8 cellular contexts compared by ENCODE assay signal in the genomic region with DNA sequence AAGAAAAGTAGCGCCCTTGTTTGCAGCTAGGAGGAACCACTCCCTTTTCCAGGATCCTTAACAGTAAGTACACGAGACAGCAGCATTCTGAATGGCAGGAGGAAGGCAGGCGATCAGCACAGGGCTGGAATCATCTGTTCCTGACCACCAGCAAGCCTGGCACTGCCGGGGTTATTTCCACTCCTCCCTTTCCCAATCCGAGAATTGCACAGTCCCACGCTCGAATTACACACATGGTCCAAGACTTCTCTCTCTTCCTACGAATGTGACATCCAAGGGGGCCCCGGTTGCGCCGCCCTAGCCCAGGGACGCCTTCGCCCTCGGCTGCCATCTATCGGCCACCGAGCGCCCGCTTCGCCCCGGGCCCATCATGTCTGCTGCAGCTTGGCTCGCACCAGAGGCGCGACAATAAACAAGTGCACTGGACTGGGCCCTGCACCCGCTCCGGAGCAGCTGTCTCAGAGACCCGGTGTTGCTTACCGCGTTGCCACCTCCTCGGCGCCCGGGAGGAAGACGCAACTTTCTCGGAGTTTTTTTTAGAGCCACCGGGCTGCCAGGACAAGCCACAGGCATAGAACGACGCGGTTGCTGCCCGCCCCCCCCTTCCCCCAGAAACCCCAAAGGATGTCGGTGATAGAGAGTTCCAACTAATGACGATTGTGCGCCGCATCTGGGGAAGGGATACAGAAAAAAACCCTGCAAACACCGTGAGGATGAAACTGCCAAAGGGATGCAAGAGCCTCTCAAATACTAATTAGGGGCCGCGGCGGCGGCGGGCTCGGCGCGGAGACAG. TPM values are rescaled to one million over a fixed set of nuclear protein-coding genes. Genes with fewer than 3 reads are reported as not detected.
DNase-seq lines count a peak whose midpoint lies in the region; ATAC-seq and TF ChIP-seq lines count a peak whose summit lies in the region.

A gene with protein sequence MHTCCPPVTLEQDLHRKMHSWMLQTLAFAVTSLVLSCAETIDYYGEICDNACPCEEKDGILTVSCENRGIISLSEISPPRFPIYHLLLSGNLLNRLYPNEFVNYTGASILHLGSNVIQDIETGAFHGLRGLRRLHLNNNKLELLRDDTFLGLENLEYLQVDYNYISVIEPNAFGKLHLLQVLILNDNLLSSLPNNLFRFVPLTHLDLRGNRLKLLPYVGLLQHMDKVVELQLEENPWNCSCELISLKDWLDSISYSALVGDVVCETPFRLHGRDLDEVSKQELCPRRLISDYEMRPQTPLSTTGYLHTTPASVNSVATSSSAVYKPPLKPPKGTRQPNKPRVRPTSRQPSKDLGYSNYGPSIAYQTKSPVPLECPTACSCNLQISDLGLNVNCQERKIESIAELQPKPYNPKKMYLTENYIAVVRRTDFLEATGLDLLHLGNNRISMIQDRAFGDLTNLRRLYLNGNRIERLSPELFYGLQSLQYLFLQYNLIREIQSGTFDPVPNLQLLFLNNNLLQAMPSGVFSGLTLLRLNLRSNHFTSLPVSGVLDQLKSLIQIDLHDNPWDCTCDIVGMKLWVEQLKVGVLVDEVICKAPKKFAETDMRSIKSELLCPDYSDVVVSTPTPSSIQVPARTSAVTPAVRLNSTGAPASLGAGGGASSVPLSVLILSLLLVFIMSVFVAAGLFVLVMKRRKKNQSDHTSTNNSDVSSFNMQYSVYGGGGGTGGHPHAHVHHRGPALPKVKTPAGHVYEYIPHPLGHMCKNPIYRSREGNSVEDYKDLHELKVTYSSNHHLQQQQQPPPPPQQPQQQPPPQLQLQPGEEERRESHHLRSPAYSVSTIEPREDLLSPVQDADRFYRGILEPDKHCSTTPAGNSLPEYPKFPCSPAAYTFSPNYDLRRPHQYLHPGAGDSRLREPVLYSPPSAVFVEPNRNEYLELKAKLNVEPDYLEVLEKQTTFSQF (plus strand): TSS at position 341 of the 793 bp plus-strand sequence. CDS start 4,018 bp downstream, outside the sequence.

- no peak within 1 kb of the TSS for H3K27ac Mint-ChIP-seq in activated T-helper 17 cell treated with anti-CD3 and anti-CD28 coated beads, Interleukin-2, amount 50 U/mL, for 72 hours
- peak within 1 kb of the TSS; percentile 94 for H3K27ac Mint-ChIP-seq in nephron progenitor cell

- H3K36me3 ChIP-seq in OCI-LY3 (replicated peaks; ENCODE audit: low read depth, low read length) (no peaks in the 10 kb centered on the region), suprapubic skin (no peaks in the 10 kb centered on the region)

- TF ChIP-seq POLR2A in suprapubic skin (IDR thresholded peaks at IDR 0.05) = no peak

- no peak within 1 kb of the TSS for H3K9ac ChIP-seq in OCI-LY3 (ENCODE audit: low read length)

- ATAC-seq in GM19468 (IDR thresholded peaks at IDR 0.05; ENCODE audit: extremely low read depth, unreplicated experiment) (peak; percentile 62), HG03571 (IDR thresholded peaks at IDR 0.05; ENCODE audit: unreplicated experiment) (peak; percentile 82)
- peak; percentile 92 for ATAC-seq in activated T-helper 17 cell treated with anti-CD3 and anti-CD28 coated beads, Interleukin-2, amount 50 U/mL, for 72 hours (replicated peaks)

- H3K79me2 ChIP-seq in OCI-LY3 (ENCODE audit: low read length) = no peaks in the 10 kb centered on the region

- H3K4me1 ChIP-seq in OCI-LY3 (ENCODE audit: low read length) (no peaks in the 10 kb centered on the region), suprapubic skin (peaks cover 41% of the 10 kb centered on the region)

- under 1% methylated on average over 27 of the region's 51 CpGs for WGBS in suprapubic skin

- no peaks in the 10 kb centered on the region for H4K20me1 ChIP-seq in OCI-LY3 (ENCODE audit: insufficient read depth, low read length)

- peak within 1 kb of the TSS; percentile 42; the same call in 1 of the 2 replicates for H2AFZ ChIP-seq in OCI-LY3 (ENCODE audit: low read depth, low read length)

- H3K4me1 Mint-ChIP-seq in activated T-helper 17 cell treated with anti-CD3 and anti-CD28 coated beads, Interleukin-2, amount 50 U/mL, for 72 hours = no peaks in the 10 kb centered on the region
- peaks cover 35% of the 10 kb centered on the region for H3K4me1 Mint-ChIP-seq in nephron progenitor cell

- H3K27ac ChIP-seq in OCI-LY3 (ENCODE audit: low read length) (no peak within 1 kb of the TSS), suprapubic skin (no peak within 1 kb of the TSS)

- H3K9me3 ChIP-seq in OCI-LY3 (ENCODE audit: insufficient read depth, low read length) = no peaks in the 10 kb centered on the region
- no peaks in the 10 kb centered on the region for H3K9me3 ChIP-seq in suprapubic skin

- TF ChIP-seq CTCF in OCI-LY3 (IDR thresholded peaks at IDR 0.05; ENCODE audit: low read depth, low read length) (peak; percentile 30), fibroblast of the aortic adventitia (IDR thresholded peaks at IDR 0.05; ENCODE audit: insufficient read depth, low read length) (peak; percentile 66), nephron progenitor cell (IDR thresholded peaks at IDR 0.05) (peak; percentile 84), suprapubic skin (IDR thresholded peaks at IDR 0.05) (peak; percentile 6 to 81)

- peak within 1 kb of the TSS; percentile 63 for H3K4me3 Mint-ChIP-seq in activated T-helper 17 cell treated with anti-CD3 and anti-CD28 coated beads, Interleukin-2, amount 50 U/mL, for 72 hours
- peak within 1 kb of the TSS; percentile 96 for H3K4me3 Mint-ChIP-seq in nephron progenitor cell

- TF ChIP-seq EP300 in suprapubic skin (IDR thresholded peaks at IDR 0.05) = no peak

- H3K4me3 ChIP-seq in OCI-LY3 (ENCODE audit: low read length) = peak within 1 kb of the TSS; percentile 61
- H3K4me3 ChIP-seq in fibroblast of the aortic adventitia (ENCODE audit: low read depth, low read length) = peak within 1 kb of the TSS; percentile 41
- H3K4me3 ChIP-seq in suprapubic skin = peak within 1 kb of the TSS; percentile 61

- peak within 1 kb of the TSS; percentile 41 for H3K4me2 ChIP-seq in OCI-LY3 (ENCODE audit: low read length)

- peaks cover 24% of the 10 kb centered on the region for H3K27me3 Mint-ChIP-seq in activated T-helper 17 cell treated with anti-CD3 and anti-CD28 coated beads, Interleukin-2, amount 50 U/mL, for 72 hours
- peaks cover 30% of the 10 kb centered on the region for H3K27me3 Mint-ChIP-seq in nephron progenitor cell (ENCODE audit: low read depth, poor library complexity)

- H3K9me3 Mint-ChIP-seq in activated T-helper 17 cell treated with anti-CD3 and anti-CD28 coated beads, Interleukin-2, amount 50 U/mL, for 72 hours = no peaks in the 10 kb centered on the region
- peaks cover 4% of the 10 kb centered on the region for H3K9me3 Mint-ChIP-seq in nephron progenitor cell

- H3K27me3 ChIP-seq in OCI-LY3 (ENCODE audit: low read depth, low read length) (no peaks in the 10 kb centered on the region), suprapubic skin (peaks cover 57% of the 10 kb centered on the region)

- H3K36me3 Mint-ChIP-seq in activated T-helper 17 cell treated with anti-CD3 and anti-CD28 coated beads, Interleukin-2, amount 50 U/mL, for 72 hours (ENCODE audit: low read depth) = no peaks in the 10 kb centered on the region
- peaks cover 10% of the 10 kb centered on the region for H3K36me3 Mint-ChIP-seq in nephron progenitor cell (ENCODE audit: low read depth)

- peak; percentile 54 for DNase-seq in CMK (ENCODE audit: low read depth)
- DNase-seq in fibroblast of the aortic adventitia (ENCODE audit: low read depth) = peak; percentile 5
- DNase-seq in nephron progenitor cell = peak; percentile 95
- peak; percentile 81 to 83 for DNase-seq in suprapubic skin (ENCODE audit: low spot score in 2 of 2)

RNA-seq across cellular contexts. Expression of the gene that starts here (rescaled TPM):
- total RNA-seq in activated T-helper 17 cell treated with anti-CD3 and anti-CD28 coated beads, Interleukin-2, amount 50 U/mL, for 72 hours = not detected
- total RNA-seq in fibroblast of the aortic adventitia (ENCODE audit: low replicate concordance) (under 0.01 and 0.09 TPM in 2 replicates), suprapubic skin (under 1 TPM; 0.18 to 0.97 (median 0.24) TPM)

Comparison
In these comparisons a context has a peak if more than half of its experiments do, and no peak if none do; other contexts are left out.
1. Peak in ATAC-seq in activated T-helper 17 cell treated with anti-CD3 and anti-CD28 coated beads, Interleukin-2, amount 50 U/mL, for 72 hours; RNA of the gene not detected or under 1 TPM.
2. Peak in DNase-seq and H3K4me3 ChIP-seq in fibroblast of the aortic adventitia; RNA of the gene not detected or under 1 TPM.
3. Peak in DNase-seq and H3K4me3 ChIP-seq in suprapubic skin; RNA of the gene not detected or under 1 TPM.
4. DNase-seq: peak in every context shown above with its lines; median percentile 95 in nephron progenitor cell; 82 in suprapubic skin; 54 in CMK; 5 in fibroblast of the aortic adventitia.
5. CTCF ChIP-seq: peak in every context shown above with its lines; median percentile 84 in nephron progenitor cell; 66 in fibroblast of the aortic adventitia; 44 in suprapubic skin; 30 in OCI-LY3.